ENCODE assay signal across 11 cellular contexts in genomic region chr3:9791127-9791526, GRCh38. TPM values are rescaled to one million over a fixed set of nuclear protein-coding genes. Genes with fewer than 3 reads are reported as not detected.
A peak's percentile ranks its signal among the peaks of the same experiment; 100 is the strongest.
DNase-seq lines count a peak whose midpoint lies in the region; ATAC-seq and TF ChIP-seq lines count a peak whose summit lies in the region.
"Had no signal": no experiment of that assay in that cellular context is flagged by ENCODE, and none has a peak within 500 bp of the region (broad histone marks: within the 10 kb centered on the region; RNA-seq: fewer than 3 reads in every experiment).

No MANE protein-coding gene starts in this region.

- H3K36me3 ChIP-seq in WERI-Rb-1, result peaks cover 47% of the 10 kb centered on the region

- POLR2A ChIA-PET in activated naive CD8-positive, alpha-beta T cell treated with anti-CD3 and anti-CD28 coated beads, Interleukin-2, amount 10 ng/mL, durations not matched to agents 7 days and 5 days (lab: Charles Lee), result interaction anchor here (0.6 to 2.0 kb wide), 4 partner anchors 9 to 144 kb away, joined by 3 to 7 read pairs (median 5); no protein-coding TSS in a partner anchor

- H3K9me3 ChIP-seq in WERI-Rb-1 (ENCODE audit: severe bottlenecking), result no peaks in the 10 kb centered on the region
- H3K9me3 ChIP-seq: tibial nerve had no signal

- no peak overlapping the region for H3K27ac ChIP-seq in WERI-Rb-1

- peaks cover 59% of the 10 kb centered on the region for H3K36me3 Mint-ChIP-seq in stimulated activated naive CD8-positive, alpha-beta T cell treated with anti-CD3 and anti-CD28 coated beads, Interleukin-15, Interleukin-2, amounts not matched to agents 100 ng/mL and 50 ng/mL, for 24 hours (ENCODE audit: low read depth)
- H3K36me3 Mint-ChIP-seq in activated naive CD8-positive, alpha-beta T cell treated with anti-CD3 and anti-CD28 coated beads, Interleukin-2, amount 10 ng/mL, durations not matched to agents 7 days and 5 days, result peaks cover 51% of the 10 kb centered on the region
- peaks cover 31% of the 10 kb centered on the region for H3K36me3 Mint-ChIP-seq in mesothelial cell of epicardium

- no peaks in the 10 kb centered on the region for H3K9me3 Mint-ChIP-seq in stimulated activated naive CD8-positive, alpha-beta T cell treated with anti-CD3 and anti-CD28 coated beads, Interleukin-15, Interleukin-2, amounts not matched to agents 100 ng/mL and 50 ng/mL, for 24 hours
- H3K9me3 Mint-ChIP-seq in activated naive CD8-positive, alpha-beta T cell treated with anti-CD3 and anti-CD28 coated beads, Interleukin-2, amount 10 ng/mL, durations not matched to agents 7 days and 5 days, result no peaks in the 10 kb centered on the region
- H3K9me3 Mint-ChIP-seq in mesothelial cell of epicardium, result no peaks in the 10 kb centered on the region

- H3K4me3 ChIP-seq in WERI-Rb-1 (ENCODE audit: low read depth, low read length), result no peak overlapping the region

- no peak for DNase-seq in stimulated activated naive CD8-positive, alpha-beta T cell treated with anti-CD3 and anti-CD28 coated beads, Interleukin-15, Interleukin-2, amounts not matched to agents 100 U/mL and 50 U/mL, for 24 hours
- DNase-seq in activated naive CD8-positive, alpha-beta T cell treated with anti-CD3 and anti-CD28 coated beads, Interleukin-2, amount 10 ng/mL, durations not matched to agents 7 days and 5 days, result no peak
- no peak for DNase-seq in mesothelial cell of epicardium (ENCODE audit: low spot score in 2 of 2, unreplicated experiment in 2 of 2)
- DNase-seq in iPS-NIHi7 (ENCODE audit: extremely low spot score), result no peak
- DNase-seq in WERI-Rb-1, result no peak
- DNase-seq in stimulated activated CD4-positive, alpha-beta T cell treated with anti-CD3 and anti-CD28 coated beads, Interleukin-2, amount 100 ng/mL, for 48 hours, result no peak
- DNase-seq: NCI-H1930, T-helper 9 cell had no signal

- H3K4me1 Mint-ChIP-seq in stimulated activated naive CD8-positive, alpha-beta T cell treated with anti-CD3 and anti-CD28 coated beads, Interleukin-15, Interleukin-2, amounts not matched to agents 100 ng/mL and 50 ng/mL, for 24 hours (ENCODE audit: low read depth), result peaks cover 77% of the 10 kb centered on the region
- H3K4me1 Mint-ChIP-seq in activated naive CD8-positive, alpha-beta T cell treated with anti-CD3 and anti-CD28 coated beads, Interleukin-2, amount 10 ng/mL, durations not matched to agents 7 days and 5 days, result peaks cover 51% of the 10 kb centered on the region
- peaks cover 22% of the 10 kb centered on the region for H3K4me1 Mint-ChIP-seq in mesothelial cell of epicardium

- peak overlapping the region; percentile 97 for H3K4me3 Mint-ChIP-seq in stimulated activated naive CD8-positive, alpha-beta T cell treated with anti-CD3 and anti-CD28 coated beads, Interleukin-15, Interleukin-2, amounts not matched to agents 100 ng/mL and 50 ng/mL, for 24 hours
- H3K4me3 Mint-ChIP-seq in activated naive CD8-positive, alpha-beta T cell treated with anti-CD3 and anti-CD28 coated beads, Interleukin-2, amount 10 ng/mL, durations not matched to agents 7 days and 5 days, result peak overlapping the region; percentile 99
- H3K4me3 Mint-ChIP-seq in mesothelial cell of epicardium, result peak overlapping the region; percentile 98

- no peaks in the 10 kb centered on the region for H3K27me3 ChIP-seq in WERI-Rb-1 (ENCODE audit: insufficient read depth, low read depth, severe bottlenecking)
- H3K27me3 ChIP-seq: tibial nerve had no signal

- TF ChIP-seq CTCF in mesothelial cell of epicardium (IDR thresholded peaks at IDR 0.05; ENCODE audit: unreplicated experiment) (no peak), WERI-Rb-1 (IDR thresholded peaks at IDR 0.05; ENCODE audit: low read depth, low read length) (no peak)

- ATAC-seq in stimulated activated naive CD8-positive, alpha-beta T cell treated with anti-CD3 and anti-CD28 coated beads, Interleukin-15, Interleukin-2, amounts not matched to agents 100 U/mL and 50 U/mL, for 24 hours, result no peak
- ATAC-seq in activated naive CD8-positive, alpha-beta T cell treated with anti-CD3 and anti-CD28 coated beads, Interleukin-2, amount 10 ng/mL, durations not matched to agents 7 days and 5 days (ENCODE audit: low read depth), result no peak
- ATAC-seq in GM19452 (IDR thresholded peaks at IDR 0.05; ENCODE audit: unreplicated experiment), result no peak

- H3K27me3 Mint-ChIP-seq in stimulated activated naive CD8-positive, alpha-beta T cell treated with anti-CD3 and anti-CD28 coated beads, Interleukin-15, Interleukin-2, amounts not matched to agents 100 ng/mL and 50 ng/mL, for 24 hours, result no peaks in the 10 kb centered on the region
- no peaks in the 10 kb centered on the region for H3K27me3 Mint-ChIP-seq in activated naive CD8-positive, alpha-beta T cell treated with anti-CD3 and anti-CD28 coated beads, Interleukin-2, amount 10 ng/mL, durations not matched to agents 7 days and 5 days
- no peaks in the 10 kb centered on the region for H3K27me3 Mint-ChIP-seq in mesothelial cell of epicardium (ENCODE audit: low read depth)

- peak overlapping the region; percentile 51 for H3K27ac Mint-ChIP-seq in stimulated activated naive CD8-positive, alpha-beta T cell treated with anti-CD3 and anti-CD28 coated beads, Interleukin-15, Interleukin-2, amounts not matched to agents 100 ng/mL and 50 ng/mL, for 24 hours
- H3K27ac Mint-ChIP-seq in activated naive CD8-positive, alpha-beta T cell treated with anti-CD3 and anti-CD28 coated beads, Interleukin-2, amount 10 ng/mL, durations not matched to agents 7 days and 5 days, result peak overlapping the region; percentile 100
- peak overlapping the region; percentile 100 for H3K27ac Mint-ChIP-seq in mesothelial cell of epicardium

RNA-seq across cellular contexts. Expression of gene TADA3, which starts 1.1 kb away (rescaled TPM):
- total RNA-seq in activated naive CD8-positive, alpha-beta T cell treated with anti-CD3 and anti-CD28 coated beads, Interleukin-2, amount 10 ng/mL, durations not matched to agents 7 days and 5 days, result 10 to 100 TPM; 71.8 to 73.3 TPM
- total RNA-seq in mesothelial cell of epicardium, result 67.2 to 71.0 TPM (median 69.8 TPM) in 3 replicates

RNA-seq across cellular contexts. Expression of gene ARPC4, which starts 1.8 kb away (rescaled TPM):
- total RNA-seq in activated naive CD8-positive, alpha-beta T cell treated with anti-CD3 and anti-CD28 coated beads, Interleukin-2, amount 10 ng/mL, durations not matched to agents 7 days and 5 days, result 100 to 1,000 TPM; 225 to 227 TPM
- total RNA-seq in mesothelial cell of epicardium, result 128 to 138 TPM (median 131 TPM) in 3 replicates

RNA-seq across cellular contexts. Expression of gene TTLL3, which starts 18.9 kb away (rescaled TPM):
- total RNA-seq in activated naive CD8-positive, alpha-beta T cell treated with anti-CD3 and anti-CD28 coated beads, Interleukin-2, amount 10 ng/mL, durations not matched to agents 7 days and 5 days, result 10 to 100 TPM; 84.0 to 85.7 TPM
- 115 to 119 TPM (median 116 TPM) in 3 replicates for total RNA-seq in mesothelial cell of epicardium

RNA-seq across cellular contexts. Expression of gene CAMK1, which starts 21.4 kb away (rescaled TPM):
- total RNA-seq in activated naive CD8-positive, alpha-beta T cell treated with anti-CD3 and anti-CD28 coated beads, Interleukin-2, amount 10 ng/mL, durations not matched to agents 7 days and 5 days, result 10 to 100 TPM; 25.2 to 26.9 TPM
- total RNA-seq in mesothelial cell of epicardium, result 9.7 to 11.3 TPM (median 10.8 TPM) in 3 replicates

RNA-seq across cellular contexts. Expression of gene OGG1, which starts 41.4 kb away (rescaled TPM):
- 10 to 100 TPM; 41.3 to 46.1 TPM for total RNA-seq in activated naive CD8-positive, alpha-beta T cell treated with anti-CD3 and anti-CD28 coated beads, Interleukin-2, amount 10 ng/mL, durations not matched to agents 7 days and 5 days
- 37.2 to 51.0 TPM (median 46.0 TPM) in 3 replicates for total RNA-seq in mesothelial cell of epicardium
